Comparison of ENCODE assay signal across 19 cellular contexts in the genomic region with DNA sequence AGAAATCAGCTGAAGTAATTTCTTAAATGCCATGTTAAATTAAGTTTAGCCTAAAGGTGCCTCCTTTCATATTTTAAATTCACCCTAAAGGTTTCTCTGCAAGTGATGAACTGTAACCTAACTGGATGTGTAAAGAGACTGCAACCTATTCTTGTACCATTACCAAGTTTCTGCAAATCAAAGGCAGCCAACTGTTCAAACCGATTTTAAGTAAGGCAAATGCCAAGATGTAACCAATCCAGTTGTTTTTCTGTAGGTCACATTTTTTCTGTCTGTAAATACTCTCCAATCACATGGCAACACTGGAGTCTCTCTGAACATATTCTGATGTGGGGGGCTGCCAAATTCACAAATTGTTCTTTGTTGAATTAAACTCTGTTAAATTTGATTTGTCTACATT. TPM values are rescaled to one million over a fixed set of nuclear protein-coding genes. Genes with fewer than 3 reads are reported as not detected.
DNase-seq lines count a peak whose midpoint lies in the region; ATAC-seq, FAIRE-seq and TF ChIP-seq lines count a peak whose summit lies in the region.
"Had no signal": no experiment of that assay in that cellular context is flagged by ENCODE, and none has a peak within 500 bp of the region (broad histone marks: within the 10 kb centered on the region; RNA-seq: fewer than 3 reads in every experiment).

No MANE protein-coding gene starts in this region.

- TF ChIP-seq POLR2A in transverse colon (IDR thresholded peaks at IDR 0.05) = no peak

- H3K4me1 ChIP-seq in heart right ventricle (peaks cover 0 to 33% (median 15%) of the 10 kb centered on the region in 9 donors), right atrium auricular region (peaks cover 0 to 15% of the 10 kb centered on the region in 2 donors), keratinocyte (ENCODE audit: control insufficient read depth, extremely low read depth, insufficient read depth, low read length) (peaks cover 35% of the 10 kb centered on the region), transverse colon (peaks cover 6 to 19% (median 11%) of the 10 kb centered on the region in 4 donors)

- TF ChIP-seq CTCF in heart right ventricle (IDR thresholded peaks at IDR 0.05) = no peak
- no peak for TF ChIP-seq CTCF in right atrium auricular region (IDR thresholded peaks at IDR 0.05)
- no peak for TF ChIP-seq CTCF in brain microvascular endothelial cell (IDR thresholded peaks at IDR 0.05; ENCODE audit: low read depth, low read length, missing control alignments)
- no peak for TF ChIP-seq CTCF in keratinocyte (optimal IDR thresholded peaks at IDR 0.05 in 1 of 3, IDR thresholded peaks at IDR 0.05 in 1 of 3, conservative IDR thresholded peaks at IDR 0.05 in 1 of 3; ENCODE audit: extremely low read depth in 1 of 3, insufficient read depth in 2 of 3, low read length in 3 of 3)
- TF ChIP-seq CTCF in transverse colon (IDR thresholded peaks at IDR 0.05) = no peak

- DNase-seq in heart right ventricle = no peak
- no peak for DNase-seq in right atrium auricular region (ENCODE audit: low spot score)
- DNase-seq in brain microvascular endothelial cell = no peak
- no peak for DNase-seq in keratinocyte (ENCODE audit: low read depth, low spot score)
- DNase-seq in transverse colon = no peak
- DNase-seq in NCI-H345 (lab: John Stamatoyannopoulos, UW) = no peak
- DNase-seq: activated CD4-positive, alpha-beta T cell treated with anti-CD3 and anti-CD28 coated beads for 48 hours; CD4-positive, alpha-beta memory T cell; effector CD4-positive, alpha-beta T cell; foreskin keratinocyte; GOT3; MV-4-11; NK-92 treated with Interleukin-12 subunit alpha and Interleukin-12 subunit beta, amount 100 ng/mL, for 24 hours; occipital lobe; SIG-M5; upper lobe of left lung had no signal

- TF ChIP-seq EP300 in transverse colon (IDR thresholded peaks at IDR 0.05; ENCODE audit: low read depth) = no peak

- H3K36me3 ChIP-seq in heart right ventricle (no peaks in the 10 kb centered on the region), right atrium auricular region (no peaks in the 10 kb centered on the region), brain microvascular endothelial cell (replicated peaks) (no peaks in the 10 kb centered on the region), keratinocyte (ENCODE audit: control insufficient read depth in 2 of 2, extremely low read depth in 1 of 2, insufficient read depth in 2 of 2, low read length in 2 of 2) (no peaks in the 10 kb centered on the region), transverse colon (no peaks in the 10 kb centered on the region)
- H3K36me3 ChIP-seq: upper lobe of left lung had no signal

- H3K9me3 ChIP-seq in heart right ventricle (peaks cover 0 to 10% (median 0%) of the 10 kb centered on the region in 11 donors), right atrium auricular region (no peaks in the 10 kb centered on the region), keratinocyte (ENCODE audit: control insufficient read depth, low read depth, low read length) (peaks cover 3% of the 10 kb centered on the region), transverse colon (no peaks in the 10 kb centered on the region)
- H3K9me3 ChIP-seq: upper lobe of left lung had no signal

- ATAC-seq in heart right ventricle (no peak), GM19452 (IDR thresholded peaks at IDR 0.05; ENCODE audit: unreplicated experiment) (no peak), HG03469 (IDR thresholded peaks at IDR 0.05; ENCODE audit: unreplicated experiment) (no peak)

- FAIRE-seq in keratinocyte (lab: Jason Lieb, UNC) = no peak
- FAIRE-seq: bronchial epithelial cell had no signal

- H3K79me2 ChIP-seq in keratinocyte (ENCODE audit: control insufficient read depth, insufficient read depth, low read length) = no peaks in the 10 kb centered on the region

- 13% methylated on average over 1 of the region's 1 CpG for WGBS in heart right ventricle, 2 donors
- WGBS in transverse colon (ENCODE audit: low coverage in 1 of 2), 2 donors = 10 to 58% methylated on average over 1 of the region's 1 CpG

- H3K27ac ChIP-seq in heart right ventricle (peak overlapping the region in 9 of 10 donors; percentile 52 to 86 (median 77)), right atrium auricular region (peak overlapping the region in 1 of 2 donors; percentile 72), brain microvascular endothelial cell (peak overlapping the region; percentile 71), keratinocyte (ENCODE audit: control insufficient read depth, insufficient read depth, low read length) (peak overlapping the region; percentile 74), transverse colon (peak overlapping the region; percentile 39 to 48 (median 42))
- H3K27ac ChIP-seq: foreskin keratinocyte had no signal

- no peak overlapping the region for H3K4me2 ChIP-seq in keratinocyte (ENCODE audit: control insufficient read depth, extremely low read depth, insufficient read depth, low read depth, low read length)

- no peak overlapping the region for H3K9ac ChIP-seq in keratinocyte (ENCODE audit: control insufficient read depth, extremely low read depth, insufficient read depth, low read length)

- in situ Hi-C loops in brain microvascular endothelial cell (cut with HindIII; ENCODE audit: low pct_ligation_motif_present, low sequenced_read_pairs) = no loop called here
- in situ Hi-C loops in transverse colon (cut with MboI; ENCODE audit: low pct_ligation_motif_present in 1 of 4, low pct_unique_long_range_greater_than_20kb in 1 of 4, low sequenced_read_pairs in 3 of 4) = no loop called here

- H3K27me3 ChIP-seq in heart right ventricle (no peaks in the 10 kb centered on the region), right atrium auricular region (no peaks in the 10 kb centered on the region), brain microvascular endothelial cell (replicated peaks) (no peaks in the 10 kb centered on the region), keratinocyte (ENCODE audit: control insufficient read depth, extremely low read depth, insufficient read depth, low read length) (no peaks in the 10 kb centered on the region), transverse colon (no peaks in the 10 kb centered on the region)
- H3K27me3 ChIP-seq: foreskin keratinocyte, upper lobe of left lung had no signal

- H3K4me3 ChIP-seq in heart right ventricle (no peak overlapping the region), right atrium auricular region (no peak overlapping the region), brain microvascular endothelial cell (ENCODE audit: low read depth, low read length) (no peak overlapping the region), keratinocyte (ENCODE audit: control insufficient read depth in 2 of 3, extremely low read depth in 1 of 3, insufficient read depth in 2 of 3, low read depth in 1 of 3, low read length in 3 of 3) (no peak overlapping the region), transverse colon (no peak overlapping the region)
- H3K4me3 ChIP-seq: upper lobe of left lung had no signal

- no peaks in the 10 kb centered on the region for H3K9me1 ChIP-seq in keratinocyte (ENCODE audit: control insufficient read depth, extremely low read depth, insufficient read depth, low read length)

- intact Hi-C loops in heart right ventricle (cut with DNase I) (no loop called here), transverse colon (cut with DNase I; ENCODE audit: low total_unique reads) (no loop called here)

- no peak overlapping the region for H2AFZ ChIP-seq in keratinocyte (ENCODE audit: control insufficient read depth, low read length)

- H4K20me1 ChIP-seq in keratinocyte (ENCODE audit: control insufficient read depth, extremely low read depth, insufficient read depth, low read length) = no peaks in the 10 kb centered on the region

- dilution Hi-C loops in keratinocyte (cut with MboI; ENCODE audit: extremely low pct_ligation_motif_present, low sequenced_read_pairs) = no loop called here

RNA-seq across cellular contexts. Expression of gene FGF2, which starts 42.4 kb away (rescaled TPM):
- total RNA-seq in heart right ventricle = 1 to 10 TPM; 3.4 to 8.6 (median 6.0) TPM
- polyA plus RNA-seq in heart right ventricle = 1 to 10 TPM; 2.9 to 3.1 TPM
- total RNA-seq in right atrium auricular region = 10 to 100 TPM in 1 of 2 donors, 1 to 10 TPM in 1; 4.3 to 11.6 TPM
- 0.90 to 1.7 TPM (median 1.1 TPM) in 3 replicates for polyA plus RNA-seq in keratinocyte
- polyA plus RNA-seq in keratinocyte (2011; ENCODE audit: low read depth) = 1.5 TPM
- 1.5 and 1.6 TPM in 2 replicates for polyA plus RNA-seq in keratinocyte (2011; cell fraction: cytosol; rRNA removed)
- 1.4 TPM in 2 replicates for polyA plus RNA-seq in keratinocyte (2011; cell fraction: nucleus; rRNA removed)
- polyA plus RNA-seq in keratinocyte (2012; ENCODE audit: low replicate concordance) = 0.81 and 1.2 TPM in 2 replicates
- polyA minus RNA-seq in keratinocyte = 0.46 to 0.74 TPM (median 0.63 TPM) in 3 replicates
- 0.77 TPM for polyA minus RNA-seq in keratinocyte (2011; cell fraction: cytosol; rRNA and poly(A)+ RNA removed)
- 0.74 and 1.2 TPM in 2 replicates for polyA minus RNA-seq in keratinocyte (2011; cell fraction: nucleus; rRNA and poly(A)+ RNA removed)
- total RNA-seq in transverse colon = 1 to 10 TPM; 1.9 to 8.6 (median 5.8) TPM
- total RNA-seq: CD4-positive, alpha-beta memory T cell had no signal
- polyA plus RNA-seq: CD4-positive, alpha-beta memory T cell had no signal

RNA-seq across cellular contexts. Expression of gene BBS12, which starts 51.8 kb away (rescaled TPM):
- total RNA-seq in heart right ventricle = 10 to 100 TPM in 1 of 10 donors, 1 to 10 TPM in 9; 3.3 to 13.3 (median 5.2) TPM
- 1 to 10 TPM; 1.1 to 3.9 TPM for polyA plus RNA-seq in heart right ventricle
- 10 to 100 TPM in 1 of 2 donors, 1 to 10 TPM in 1; 5.9 to 10.2 TPM for total RNA-seq in right atrium auricular region
- polyA plus RNA-seq in keratinocyte = 2.3 to 2.5 TPM (median 2.4 TPM) in 3 replicates
- polyA plus RNA-seq in keratinocyte (2011; ENCODE audit: low read depth) = 1.7 TPM
- polyA plus RNA-seq in keratinocyte (2011; cell fraction: cytosol; rRNA removed) = 1.4 and 2.9 TPM in 2 replicates
- polyA plus RNA-seq in keratinocyte (2011; cell fraction: nucleus; rRNA removed) = 2.9 and 3.1 TPM in 2 replicates
- 2.6 and 2.9 TPM in 2 replicates for polyA plus RNA-seq in keratinocyte (2012; ENCODE audit: low replicate concordance)
- 0.79 to 2.7 TPM (median 2.7 TPM) in 3 replicates for polyA minus RNA-seq in keratinocyte
- 1.7 TPM for polyA minus RNA-seq in keratinocyte (2011; cell fraction: cytosol; rRNA and poly(A)+ RNA removed)
- 2.2 and 4.8 TPM in 2 replicates for polyA minus RNA-seq in keratinocyte (2011; cell fraction: nucleus; rRNA and poly(A)+ RNA removed)
- total RNA-seq in transverse colon = 1 to 10 TPM in 3 of 4 donors, under 1 TPM in 1; 0.60 to 6.0 (median 3.3) TPM
